In the genomic region with DNA sequence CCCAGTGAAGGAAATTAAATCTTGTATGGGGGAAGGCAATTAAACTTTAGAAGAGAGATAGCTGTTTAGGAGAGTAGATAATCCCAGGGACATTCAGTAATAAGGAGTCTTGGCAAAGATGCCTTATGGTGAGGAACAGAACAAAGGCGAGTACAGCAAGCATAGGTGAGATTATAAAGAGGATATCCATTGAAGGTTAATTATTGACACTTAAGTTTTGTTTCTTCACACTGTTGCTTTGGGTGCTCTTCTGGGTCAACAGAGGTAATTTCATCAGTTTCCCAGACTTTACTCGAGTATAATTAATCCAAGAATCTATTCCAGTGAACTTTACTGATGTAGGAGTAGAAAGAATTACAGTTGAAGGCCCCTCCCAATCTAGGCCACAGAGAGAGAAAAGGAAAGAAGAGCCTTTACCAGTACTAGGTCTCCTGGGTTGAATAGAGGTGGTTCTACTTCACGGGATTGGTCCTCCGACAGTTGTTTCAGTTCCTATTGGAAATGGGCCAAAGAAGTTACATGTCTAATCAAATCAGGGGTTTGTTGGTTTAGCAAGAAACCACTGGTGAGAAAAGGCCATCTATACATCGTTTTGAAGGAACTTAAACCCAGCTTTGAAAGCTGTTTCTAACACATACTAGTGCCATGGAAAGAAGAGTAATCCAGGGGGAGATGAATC, we compare ENCODE assay signal across 14 cellular contexts. TPM values are rescaled to one million over a fixed set of nuclear protein-coding genes. Genes with fewer than 3 reads are reported as not detected.
DNase-seq lines count a peak whose midpoint lies in the region; ATAC-seq and TF ChIP-seq lines count a peak whose summit lies in the region.
"Had no signal": no experiment of that assay in that cellular context is flagged by ENCODE, and none has a peak within 500 bp of the region (broad histone marks: within the 10 kb centered on the region; RNA-seq: fewer than 3 reads in every experiment).

No MANE protein-coding gene starts in this region.

- no peaks in the 10 kb centered on the region for H3K36me3 ChIP-seq in MG63
- H3K36me3 ChIP-seq: right lobe of liver had no signal

- no peak for TF ChIP-seq POLR2A in lower leg skin (IDR thresholded peaks at IDR 0.05)

- peaks cover 5% of the 10 kb centered on the region for H3K27me3 Mint-ChIP-seq in activated B cell treated with CpG ODN at 0.5 μM for 24 hours

- H3K27me3 ChIP-seq in MG63 = no peaks in the 10 kb centered on the region
- H3K27me3 ChIP-seq: right lobe of liver had no signal

- intact Hi-C loops in activated B cell treated with CpG ODN at 0.5 μM for 24 hours (cut with micrococcal nuclease) = no loop called here
- intact Hi-C loops in lower leg skin (cut with DNase I; ENCODE audit: low total_unique reads) = no loop called here

- 80 to 84% methylated on average over 5 of the region's 5 CpGs for WGBS in lower leg skin, 2 donors

- no peaks in the 10 kb centered on the region for H3K36me3 Mint-ChIP-seq in activated B cell treated with CpG ODN at 0.5 μM for 24 hours (ENCODE audit: low read depth)

- peak; percentile 88 for ATAC-seq in GM18909 (IDR thresholded peaks at IDR 0.05; ENCODE audit: poor library complexity, unreplicated experiment)
- peak; percentile 87 for ATAC-seq in GM21737 (IDR thresholded peaks at IDR 0.05; ENCODE audit: unreplicated experiment)
- ATAC-seq in HG03196 (IDR thresholded peaks at IDR 0.05; ENCODE audit: unreplicated experiment) = peak; percentile 66
- ATAC-seq in activated B cell treated with CpG ODN at 0.5 μM for 24 hours (ENCODE audit: low read depth) = peak; percentile 58
- ATAC-seq: right lobe of liver had no signal

- H3K9me3 ChIP-seq in MG63 = no peaks in the 10 kb centered on the region
- H3K9me3 ChIP-seq: right lobe of liver had no signal

- CTCF ChIA-PET in activated B cell treated with CpG ODN at 0.5 μM for 24 hours (lab: Charles Lee) = no interaction called here

- DNase-seq in activated B cell treated with CpG ODN at 0.5 μM for 24 hours (no peak), MG63 (no peak), lower leg skin (ENCODE audit: low spot score in 2 of 2) (no peak), cortex of kidney (lab: John Stamatoyannopoulos, UW) (no peak)
- DNase-seq in activated CD8-positive, alpha-beta memory T cell treated with anti-CD3 and anti-CD28 coated beads, Interleukin-2, amount 50 U/mL, for 4 hours = no peak
- DNase-seq: activated T-cell treated with anti-CD3 and anti-CD28 coated beads, Interleukin-2, amount 50 U/mL, for 24 hours; dorsolateral prefrontal cortex; NCI-H1105; right lobe of liver; SIG-M5 had no signal

- H3K4me1 Mint-ChIP-seq in activated B cell treated with CpG ODN at 0.5 μM for 24 hours = peaks cover 7% of the 10 kb centered on the region

- peaks cover 4% of the 10 kb centered on the region for H3K9me3 Mint-ChIP-seq in activated B cell treated with CpG ODN at 0.5 μM for 24 hours

- no peak overlapping the region for H3K4me3 ChIP-seq in MG63
- no peak overlapping the region for H3K4me3 ChIP-seq in lower leg skin (ENCODE audit: low read depth, poor library complexity, severe bottlenecking)
- H3K4me3 ChIP-seq: dorsolateral prefrontal cortex, right lobe of liver had no signal

- TF ChIP-seq CTCF in activated B cell treated with CpG ODN at 0.5 μM for 24 hours (IDR thresholded peaks at IDR 0.05) = no peak
- no peak for TF ChIP-seq CTCF in lower leg skin (IDR thresholded peaks at IDR 0.05)

- no peak overlapping the region for H3K4me3 Mint-ChIP-seq in activated B cell treated with CpG ODN at 0.5 μM for 24 hours
- H3K4me3 Mint-ChIP-seq: activated T-cell treated with anti-CD3 and anti-CD28 coated beads, Interleukin-2, amount 50 U/mL, for 24 hours had no signal

- POLR2A ChIA-PET in activated B cell treated with CpG ODN at 0.5 μM for 24 hours (lab: Charles Lee) = no interaction called here

- no peak overlapping the region for H3K27ac Mint-ChIP-seq in activated B cell treated with CpG ODN at 0.5 μM for 24 hours
- H3K27ac Mint-ChIP-seq: activated T-cell treated with anti-CD3 and anti-CD28 coated beads, Interleukin-2, amount 50 U/mL, for 24 hours had no signal

RNA-seq across cellular contexts. Expression of a gene that starts 27.2 kb away (rescaled TPM):
- total RNA-seq in activated B cell treated with CpG ODN at 0.5 μM for 24 hours (not detected in 2 replicates), lower leg skin (10 to 100 TPM in 2 of 4 donors, 1 to 10 TPM in 2; 4.0 to 27.9 (median 16.9) TPM)
- total RNA-seq in MG63 (2014; rRNA removed; shearing (Covaris generic); ENCODE audit: low replicate concordance) = not detected in 2 replicates
- total RNA-seq: myocyte, right lobe of liver had no signal

RNA-seq across cellular contexts. Expression of a gene that starts 29.5 kb away (rescaled TPM):
- total RNA-seq in activated B cell treated with CpG ODN at 0.5 μM for 24 hours (not detected in 2 replicates), lower leg skin (10 to 100 TPM; 21.4 to 52.1 (median 44.3) TPM)
- not detected in 2 replicates for total RNA-seq in MG63 (2014; rRNA removed; shearing (Covaris generic); ENCODE audit: low replicate concordance)
- total RNA-seq: myocyte had no signal

Comparison
In these comparisons a context has a peak if more than half of its experiments do, and no peak if none do; other contexts are left out.
1. RNA of a gene that starts 29.5 kb away (total RNA-seq): 21.4 to 52.1 TPM in lower leg skin; not detected in activated B cell treated with CpG ODN at 0.5 μM for 24 hours and not detected in MG63; every median in the first group is over 10 times any median in the second.
2. Peak in every context shown above with its lines, with median percentiles within 50 percentile points of each other: ATAC-seq.